ENCODE assay signal across 1 cellular context in genomic region chr19:10478476-10478875, GRCh38.
TF ChIP-seq lines count a peak whose summit lies in the region.

No MANE protein-coding gene starts in this region.

TF ChIP-seq in HCT116, 20 proteins besides CTCF, POLR2A, EP300 and RAD21 (continued from another document):
- TF ChIP-seq SRF (IDR thresholded peaks at IDR 0.05; ENCODE audit: low read depth) (no peak), CBX3 (IDR thresholded peaks at IDR 0.05; ENCODE audit: low read depth) (no peak), TCF7L2 (IDR thresholded peaks at IDR 0.05; ENCODE audit: borderline replicate concordance, extremely low read depth, insufficient read depth, insufficient read length) (no peak), SP1 (IDR thresholded peaks at IDR 0.05; ENCODE audit: low read depth) (no peak), ATF3 (IDR thresholded peaks at IDR 0.05) (no peak), EZH2phosphoT487 (IDR thresholded peaks at IDR 0.05; ENCODE audit: borderline replicate concordance) (no peak), ZNF274 (IDR thresholded peaks at IDR 0.05; ENCODE audit: low read depth, low read length) (no peak), ELF1 (IDR thresholded peaks at IDR 0.05; ENCODE audit: borderline replicate concordance, low read depth) (no peak), POLR2AphosphoS5 (IDR thresholded peaks at IDR 0.05; ENCODE audit: low read depth, low read length) (no peak), EZH2 (IDR thresholded peaks at IDR 0.05) (no peak)
